Comparison of ENCODE assay signal across 8 cellular contexts in genomic region chr12:89427508-89428156, GRCh38.
DNase-seq lines count a peak whose midpoint lies in the region; ATAC-seq and TF ChIP-seq lines count a peak whose summit lies in the region.

No MANE protein-coding gene starts in this region.

- intact Hi-C loops in Right ventricle myocardium inferior (cut with DNase I), result no loop called here

- no peaks in the 10 kb centered on the region for H3K9me3 Mint-ChIP-seq in stimulated activated effector memory CD8-positive, alpha-beta T cell treated with anti-CD3 and anti-CD28 coated beads, Interleukin-12 subunit alpha, Interleukin-12 subunit beta, amount 100 ng/mL, for 72 hours

- H3K36me3 ChIP-seq in right atrium auricular region, result no peaks in the 10 kb centered on the region
- H3K36me3 ChIP-seq in WERI-Rb-1, result no peaks in the 10 kb centered on the region

- H3K36me3 Mint-ChIP-seq in stimulated activated effector memory CD8-positive, alpha-beta T cell treated with anti-CD3 and anti-CD28 coated beads, Interleukin-12 subunit alpha, Interleukin-12 subunit beta, amount 100 ng/mL, for 72 hours, result peaks cover 13% of the 10 kb centered on the region

- no peak for DNase-seq in Right ventricle myocardium inferior (ENCODE audit: missing footprints)
- DNase-seq in right atrium auricular region (ENCODE audit: low spot score), result no peak
- DNase-seq in NOMO-1 treated with dmso at 0.1 percent for 144 hours (lab: John Stamatoyannopoulos, UW; ENCODE audit: unreplicated experiment), result peak; percentile 54
- no peak for DNase-seq in stimulated activated effector memory CD8-positive, alpha-beta T cell treated with anti-CD3 and anti-CD28 coated beads, Interleukin-12 subunit alpha, Interleukin-12 subunit beta, amount 100 ng/mL, for 72 hours (ENCODE audit: low spot score in 2 of 2)
- no peak for DNase-seq in WERI-Rb-1
- DNase-seq in DMS79 treated with DMSO at 0.1 percent for 48 hours (lab: John Stamatoyannopoulos, UW), result no peak
- no peak for DNase-seq in NCI-H82 (lab: John Stamatoyannopoulos, UW)

- no peak for TF ChIP-seq CTCF in right atrium auricular region (IDR thresholded peaks at IDR 0.05)
- no peak for TF ChIP-seq CTCF in WERI-Rb-1 (IDR thresholded peaks at IDR 0.05; ENCODE audit: low read depth, low read length)

- H3K9me3 ChIP-seq in right atrium auricular region (no peaks in the 10 kb centered on the region), WERI-Rb-1 (ENCODE audit: severe bottlenecking) (no peaks in the 10 kb centered on the region)

- H3K4me1 Mint-ChIP-seq in stimulated activated effector memory CD8-positive, alpha-beta T cell treated with anti-CD3 and anti-CD28 coated beads, Interleukin-12 subunit alpha, Interleukin-12 subunit beta, amount 100 ng/mL, for 72 hours, result peaks cover 41% of the 10 kb centered on the region

- H3K4me3 ChIP-seq in right atrium auricular region (no peak overlapping the region), WERI-Rb-1 (ENCODE audit: low read depth, low read length) (no peak overlapping the region)

- ATAC-seq in Right ventricle myocardium inferior (peak; percentile 31), HG02852 (IDR thresholded peaks at IDR 0.05; ENCODE audit: unreplicated experiment) (peak; percentile 98)
- peak; percentile 96 for ATAC-seq in stimulated activated effector memory CD8-positive, alpha-beta T cell treated with anti-CD3 and anti-CD28 coated beads, Interleukin-12 subunit alpha, Interleukin-12 subunit beta, amount 100 ng/mL, for 72 hours

- H3K4me3 Mint-ChIP-seq in stimulated activated effector memory CD8-positive, alpha-beta T cell treated with anti-CD3 and anti-CD28 coated beads, Interleukin-12 subunit alpha, Interleukin-12 subunit beta, amount 100 ng/mL, for 72 hours, result peak overlapping the region; percentile 3

- no peaks in the 10 kb centered on the region for H3K27me3 ChIP-seq in right atrium auricular region
- H3K27me3 ChIP-seq in WERI-Rb-1 (ENCODE audit: insufficient read depth, low read depth, severe bottlenecking), result no peaks in the 10 kb centered on the region

- H3K27ac ChIP-seq in right atrium auricular region (no peak overlapping the region), WERI-Rb-1 (no peak overlapping the region)

- no peaks in the 10 kb centered on the region for H3K4me1 ChIP-seq in right atrium auricular region

- H3K27ac Mint-ChIP-seq in stimulated activated effector memory CD8-positive, alpha-beta T cell treated with anti-CD3 and anti-CD28 coated beads, Interleukin-12 subunit alpha, Interleukin-12 subunit beta, amount 100 ng/mL, for 72 hours, result peak overlapping the region; percentile 38

Comparison
In these comparisons a context has a peak if more than half of its experiments do, and no peak if none do; other contexts are left out.
1. ATAC-seq: peak in every context shown above with its lines; median percentile 98 in HG02852; 96 in stimulated activated effector memory CD8-positive, alpha-beta T cell treated with anti-CD3 and anti-CD28 coated beads, Interleukin-12 subunit alpha, Interleukin-12 subunit beta, amount 100 ng/mL, for 72 hours; 31 in Right ventricle myocardium inferior.